1 cellular context compared by ENCODE assay signal in genomic region chr4:47836655-47837581, GRCh38.
TF ChIP-seq lines count a peak whose summit lies in the region.

No MANE protein-coding gene starts in this region.

TF ChIP-seq in HepG2, 621 proteins besides CTCF, POLR2A, EP300 and RAD21 (continued from another document and continues in another):
- TF ChIP-seq ARID4A (CRISPR knock-in tag; IDR thresholded peaks at IDR 0.05; ENCODE audit: borderline replicate concordance): peak; percentile 27; the same call in 1 of the 2 replicates
- peak; percentile 52 for TF ChIP-seq ARID5B (CRISPR knock-in tag; IDR thresholded peaks at IDR 0.05)
- peak; percentile 88 for TF ChIP-seq ZNF800 (CRISPR knock-in tag; IDR thresholded peaks at IDR 0.05)
- TF ChIP-seq SNAPC2 (CRISPR knock-in tag; IDR thresholded peaks at IDR 0.05): 0 out of 2 replicates have a peak, but pooled peaks have one; percentile 68
- 0 out of 2 replicates have a peak, but pooled peaks have one; percentile 28 for TF ChIP-seq KAT7 (CRISPR knock-in tag; IDR thresholded peaks at IDR 0.05; ENCODE audit: borderline replicate concordance)
- TF ChIP-seq ZNF503 (CRISPR knock-in tag; IDR thresholded peaks at IDR 0.05): peak; percentile 39; the same call in 1 of the 2 replicates
- peak; percentile 57; the same call in 1 of the 2 replicates for TF ChIP-seq SP4 (CRISPR knock-in tag; IDR thresholded peaks at IDR 0.05)
- peak; percentile 72; the same call in 1 of the 2 replicates for TF ChIP-seq ZSCAN5A (CRISPR knock-in tag; IDR thresholded peaks at IDR 0.05; ENCODE audit: borderline replicate concordance)
- TF ChIP-seq ZNF350 (CRISPR knock-in tag; IDR thresholded peaks at IDR 0.05; ENCODE audit: borderline replicate concordance, low read depth): peak; percentile 53
- no peak for TF ChIP-seq DBP (CRISPR knock-in tag; IDR thresholded peaks at IDR 0.05; ENCODE audit: not compliant biosample characterization)
- TF ChIP-seq SOX5 (CRISPR knock-in tag; IDR thresholded peaks at IDR 0.05; ENCODE audit: borderline replicate concordance): 0 out of 2 replicates have a peak, but pooled peaks have one; percentile 22
- no peak for TF ChIP-seq MIER3 (CRISPR knock-in tag; IDR thresholded peaks at IDR 0.05; ENCODE audit: borderline replicate concordance)
- 0 out of 2 replicates have a peak, but pooled peaks have one; percentile 53 for TF ChIP-seq CSRNP1 (CRISPR knock-in tag; IDR thresholded peaks at IDR 0.05)
- peak; percentile 70; the same call in 1 of the 2 replicates for TF ChIP-seq ZNF563 (CRISPR knock-in tag; IDR thresholded peaks at IDR 0.05)
- TF ChIP-seq STAG1 (CRISPR knock-in tag; IDR thresholded peaks at IDR 0.05): peak; percentile 86
- 0 out of 2 replicates have a peak, but pooled peaks have one; percentile 40 for TF ChIP-seq TGIF2 (CRISPR knock-in tag; IDR thresholded peaks at IDR 0.05)
- TF ChIP-seq FOXJ3 (CRISPR knock-in tag; IDR thresholded peaks at IDR 0.05; ENCODE audit: borderline replicate concordance): peak; percentile 23; the same call in 1 of the 2 replicates
- TF ChIP-seq CEBPZ (IDR thresholded peaks at IDR 0.05; ENCODE audit: low read length): no peak
- TF ChIP-seq CBX1 (IDR thresholded peaks at IDR 0.05; ENCODE audit: low read depth): peak; percentile 89
- TF ChIP-seq MTA1 (CRISPR knock-in tag; IDR thresholded peaks at IDR 0.05; ENCODE audit: borderline replicate concordance): no peak
- TF ChIP-seq ZNF709 (CRISPR knock-in tag; IDR thresholded peaks at IDR 0.05): peak; percentile 66; the same call in 1 of the 2 replicates
- 0 out of 2 replicates have a peak, but pooled peaks have one; percentile 60 for TF ChIP-seq FOXO4 (CRISPR knock-in tag; conservative IDR thresholded peaks at IDR 0.05)
- TF ChIP-seq ZNF574 (CRISPR knock-in tag; IDR thresholded peaks at IDR 0.05): peak; percentile 57
- TF ChIP-seq ELF1 (CRISPR knock-in tag; IDR thresholded peaks at IDR 0.05): peak; percentile 33; the same call in 1 of the 2 replicates
- TF ChIP-seq GFI1 (CRISPR knock-in tag; IDR thresholded peaks at IDR 0.05; ENCODE audit: borderline replicate concordance): 0 out of 2 replicates have a peak, but pooled peaks have one; percentile 53
